Comparison of ENCODE assay signal across 32 cellular contexts in genomic region chr20:23007886-23008285, GRCh38. TPM values are rescaled to one million over a fixed set of nuclear protein-coding genes. Genes with fewer than 3 reads are reported as not detected.
"Had no signal": no experiment of that assay in that cellular context is flagged by ENCODE, and none has a peak within 500 bp of the region (broad histone marks: within the 10 kb centered on the region; RNA-seq: fewer than 3 reads in every experiment).

No MANE protein-coding gene starts in this region.

- H3K9me3 ChIP-seq: gastrocnemius medialis, left lung, suprapubic skin, transverse colon had no signal

- H3K36me3 ChIP-seq: gastrocnemius medialis, left lung, neural progenitor cell, suprapubic skin, transverse colon had no signal

- H3K27ac ChIP-seq: epithelial cell of prostate, gastrocnemius medialis, left lung, neural progenitor cell, parathyroid adenoma, suprapubic skin, transverse colon had no signal

- H3K4me1 Mint-ChIP-seq: naive thymus-derived CD4-positive, alpha-beta T cell; nephron; neural progenitor cell; stimulated activated naive CD8-positive, alpha-beta T cell treated with anti-CD3 and anti-CD28 coated beads, Interleukin-15, amount 100 ng/mL, for 72 hours had no signal

- H3K27ac Mint-ChIP-seq: naive thymus-derived CD4-positive, alpha-beta T cell; nephron; neural progenitor cell; progenitor cell of endocrine pancreas; stimulated activated naive CD8-positive, alpha-beta T cell treated with anti-CD3 and anti-CD28 coated beads, Interleukin-15, amount 100 ng/mL, for 72 hours had no signal

- ATAC-seq: esophagus mucosa; gastrocnemius medialis; left cardiac atrium; left lung; naive thymus-derived CD4-positive, alpha-beta T cell; sciatic nerve; stimulated activated naive CD8-positive, alpha-beta T cell treated with anti-CD3 and anti-CD28 coated beads, Interleukin-15, amount 100 ng/mL, for 72 hours had no signal

- H3K27me3 Mint-ChIP-seq: stimulated activated naive CD8-positive, alpha-beta T cell treated with anti-CD3 and anti-CD28 coated beads, Interleukin-15, amount 100 ng/mL, for 72 hours had no signal

- H3K4me1 ChIP-seq: gastrocnemius medialis, left lung, neural progenitor cell, parathyroid adenoma, suprapubic skin, transverse colon had no signal

- DNase-seq: cortex of kidney; effector CD4-positive, alpha-beta T cell; gastrocnemius medialis; left cardiac atrium; left lung; mammary epithelial cell; mesendoderm; midbrain; naive thymus-derived CD4-positive, alpha-beta T cell; stimulated activated CD4-positive, alpha-beta T cell treated with anti-CD3 and anti-CD28 coated beads, Interleukin-12 subunit alpha, Interleukin-12 subunit beta, amount 100 ng/mL, for 4 hours; stimulated activated CD4-positive, alpha-beta T cell treated with anti-CD3 and anti-CD28 coated beads, Interleukin-1b, Interleukin-23, amount 100 ng/mL, for 48 hours; stimulated activated CD4-positive, alpha-beta T cell treated with anti-CD3 and anti-CD28 coated beads, Interleukin-4, amount 100 ng/mL, for 1 hour; stimulated activated CD8-positive, alpha-beta memory T cell treated with anti-CD3 and anti-CD28 coated beads, Interleukin-4, amount 100 ng/mL, for 48 hours; stimulated activated naive CD4-positive, alpha-beta T cell; stimulated activated naive CD8-positive, alpha-beta T cell treated with anti-CD3 and anti-CD28 coated beads, Interleukin-15, amount 100 ng/mL, for 72 hours; transverse colon had no signal

- H3K27me3 ChIP-seq: gastrocnemius medialis, left lung, neural progenitor cell, suprapubic skin, transverse colon had no signal

- H3K4me3 ChIP-seq: gastrocnemius medialis, left lung, neural progenitor cell, smooth muscle cell, suprapubic skin, transverse colon had no signal

- H3K4me3 Mint-ChIP-seq: naive thymus-derived CD4-positive, alpha-beta T cell; nephron; neural progenitor cell; stimulated activated naive CD8-positive, alpha-beta T cell treated with anti-CD3 and anti-CD28 coated beads, Interleukin-15, amount 100 ng/mL, for 72 hours had no signal

- H3K36me3 Mint-ChIP-seq: naive thymus-derived CD4-positive, alpha-beta T cell; neural progenitor cell had no signal

- H3K9me3 Mint-ChIP-seq: naive thymus-derived CD4-positive, alpha-beta T cell; nephron; neural progenitor cell; stimulated activated naive CD8-positive, alpha-beta T cell treated with anti-CD3 and anti-CD28 coated beads, Interleukin-15, amount 100 ng/mL, for 72 hours had no signal

RNA-seq across cellular contexts. Expression of gene SSTR4, which starts 27.2 kb away (rescaled TPM):
- total RNA-seq: dermis microvascular lymphatic vessel endothelial cell; esophagus mucosa; gastrocnemius medialis; glomerular endothelial cell; kidney epithelial cell; left cardiac atrium; left lung; lower leg skin; mammary epithelial cell; mucosa of gallbladder; naive thymus-derived CD4-positive, alpha-beta T cell; osteoblast; progenitor cell of endocrine pancreas; sciatic nerve; smooth muscle cell; suprapubic skin; transverse colon; ureter had no signal
